Comparison of ENCODE assay signal across 19 cellular contexts in the genomic region with DNA sequence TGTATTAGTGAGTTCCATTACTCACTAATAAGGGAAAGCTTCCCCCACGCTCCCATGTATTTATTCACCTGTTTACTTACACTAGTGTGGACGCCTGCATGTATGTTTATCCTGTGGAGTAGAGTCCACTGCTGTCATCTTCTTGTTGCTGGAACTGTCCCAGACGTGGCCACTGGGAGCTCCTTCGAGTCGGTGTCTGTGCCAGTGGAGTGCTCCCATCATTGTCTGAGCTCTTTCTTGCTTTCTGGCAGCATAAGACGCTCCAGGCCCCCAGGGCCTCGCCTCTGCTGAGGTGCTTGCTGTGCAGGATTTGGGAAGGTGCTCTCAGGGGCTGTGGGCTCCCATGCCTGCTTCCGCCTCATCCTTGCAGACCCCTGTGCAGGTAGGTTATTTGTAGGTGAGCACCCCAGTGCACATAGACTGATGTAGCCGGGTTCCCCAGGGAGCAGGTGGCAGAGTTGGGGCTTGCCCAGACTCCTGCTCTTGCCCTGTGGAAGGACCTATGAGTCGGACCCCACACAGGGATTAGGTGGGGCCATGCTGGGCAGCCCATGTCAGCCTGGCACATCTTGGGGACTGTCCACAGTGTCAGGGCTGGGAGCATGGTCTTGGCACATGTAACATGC. TPM values are rescaled to one million over a fixed set of nuclear protein-coding genes. Genes with fewer than 3 reads are reported as not detected.
A peak's percentile ranks its signal among the peaks of the same experiment; 100 is the strongest.
DNase-seq lines count a peak whose midpoint lies in the region; TF ChIP-seq lines count a peak whose summit lies in the region.
"Had no signal": no experiment of that assay in that cellular context is flagged by ENCODE, and none has a peak within 500 bp of the region (broad histone marks: within the 10 kb centered on the region; RNA-seq: fewer than 3 reads in every experiment).

No MANE protein-coding gene starts in this region.

- H3K4me1 Mint-ChIP-seq in Caco-2 (ENCODE audit: low read depth, unreplicated experiment), result no peaks in the 10 kb centered on the region
- H3K4me1 Mint-ChIP-seq: CD4-positive, CD25-positive, alpha-beta regulatory T cell had no signal

- no peak overlapping the region for H3K27ac Mint-ChIP-seq in Caco-2 (ENCODE audit: unreplicated experiment)
- H3K27ac Mint-ChIP-seq: CD4-positive, CD25-positive, alpha-beta regulatory T cell had no signal

- no peaks in the 10 kb centered on the region for H3K9me3 Mint-ChIP-seq in Caco-2 (ENCODE audit: unreplicated experiment)

- intact Hi-C loops in Caco-2 (cut with micrococcal nuclease; ENCODE audit: unreplicated experiment), result no loop called here

- H3K36me3 Mint-ChIP-seq in Caco-2 (ENCODE audit: insufficient read depth, unreplicated experiment), result no peaks in the 10 kb centered on the region
- H3K36me3 Mint-ChIP-seq: CD4-positive, CD25-positive, alpha-beta regulatory T cell had no signal

- BruUV-seq in Caco-2 (replicated peaks; lab: Mats Ljungman, UMichigan), result no TSS peak

- no peaks in the 10 kb centered on the region; the same call in 1 of the 2 replicates for H3K27me3 ChIP-seq in Caco-2 (replicated peaks; ENCODE audit: control insufficient read depth, insufficient read depth, low read length)

- no peak for DNase-seq in Caco-2
- peak in 6 of 61 donors; percentile 11 to 49 (median 30) for DNase-seq in caudate nucleus (lab: John Stamatoyannopoulos, UW)
- no peak for DNase-seq in cerebellar nuclear complex (lab: John Stamatoyannopoulos, UW)
- no peak for DNase-seq in stimulated activated CD4-positive, alpha-beta T cell treated with anti-CD3 and anti-CD28 coated beads, Interleukin-4, amount 100 ng/mL, for 1 hour
- DNase-seq in NCI-H82 (lab: John Stamatoyannopoulos, UW), result no peak
- DNase-seq: CD4-positive, CD25-positive, alpha-beta regulatory T cell; DMS53; EL; IMR-90; Kasumi-1; MM.1S; NCI-H1105; NCI-H2081 treated with DMSO at 0.1 percent for 48 hours; NK-92 treated with Interleukin-12 subunit alpha and Interleukin-12 subunit beta, amount 100 ng/mL, for 24 hours; SHP77; SK-N-SH had no signal

- POLR2A ChIA-PET in Caco-2 (lab: Charles Lee), result no interaction called here

- H3K27me3 Mint-ChIP-seq in Caco-2 (ENCODE audit: insufficient read depth, unreplicated experiment), result peaks cover 57% of the 10 kb centered on the region
- H3K27me3 Mint-ChIP-seq: CD4-positive, CD25-positive, alpha-beta regulatory T cell had no signal

- H3K27ac ChIP-seq in KOPT-K1 (ENCODE audit: low read depth, low read length, poor library complexity, severe bottlenecking) (peak overlapping the region; percentile 13), caudate nucleus (ENCODE audit: low read depth, low read length) (peak overlapping the region; percentile 41), temporal lobe (ENCODE audit: low read depth, low read length) (peak overlapping the region; percentile 76)

- TF ChIP-seq CTCF in Caco-2 (IDR thresholded peaks at IDR 0.05; ENCODE audit: insufficient read depth in 1 of 2, low read depth in 1 of 2, low read length in 1 of 2, severe bottlenecking in 1 of 2, unreplicated experiment in 1 of 2), result peak; percentile 11 to 13

- H3K9me3 ChIP-seq in Caco-2 (no peaks in the 10 kb centered on the region), KOPT-K1 (ENCODE audit: insufficient read depth, low read length, poor library complexity, severe bottlenecking) (no peaks in the 10 kb centered on the region)
- H3K9me3 ChIP-seq: SK-N-SH had no signal

- no peak overlapping the region for H3K4me3 ChIP-seq in Caco-2 (ENCODE audit: low read depth, low read length)

- no peaks in the 10 kb centered on the region for H3K4me1 ChIP-seq in Caco-2

- H3K4me3 Mint-ChIP-seq in Caco-2 (ENCODE audit: unreplicated experiment), result no peak overlapping the region
- H3K4me3 Mint-ChIP-seq: CD4-positive, CD25-positive, alpha-beta regulatory T cell had no signal

- no peaks in the 10 kb centered on the region for H3K36me3 ChIP-seq in Caco-2 (ENCODE audit: control insufficient read depth, insufficient read depth, low read length)
- peaks cover 11% of the 10 kb centered on the region; the same call in 1 of the 2 replicates for H3K36me3 ChIP-seq in KOPT-K1 (ENCODE audit: insufficient read depth, low read length)

- CTCF ChIA-PET in Caco-2 (lab: Charles Lee), result no interaction called here

RNA-seq across cellular contexts. Expression of a gene that starts 16.6 kb away (rescaled TPM):
- total RNA-seq in Caco-2 (2022) (0.11 TPM in 1 of 2 replicates, not detected in the other), temporal lobe (31.0 TPM)
- total RNA-seq: CD4-positive, CD25-positive, alpha-beta regulatory T cell; IMR-90; NCI-H460 had no signal

Comparison
In these comparisons a context has a peak if more than half of its experiments do, and no peak if none do; other contexts are left out.
1. H3K27ac ChIP-seq: peak in every context shown above with its lines; median percentile 76 in temporal lobe; 41 in caudate nucleus; 13 in KOPT-K1.
2. RNA of a gene that starts 16.6 kb away (total RNA-seq): 31.0 TPM in temporal lobe (single experiment); 0.11 TPM in Caco-2; every median in the first group is over 10 times any median in the second.